ENCODE assay signal across 14 cellular contexts in the genomic region with DNA sequence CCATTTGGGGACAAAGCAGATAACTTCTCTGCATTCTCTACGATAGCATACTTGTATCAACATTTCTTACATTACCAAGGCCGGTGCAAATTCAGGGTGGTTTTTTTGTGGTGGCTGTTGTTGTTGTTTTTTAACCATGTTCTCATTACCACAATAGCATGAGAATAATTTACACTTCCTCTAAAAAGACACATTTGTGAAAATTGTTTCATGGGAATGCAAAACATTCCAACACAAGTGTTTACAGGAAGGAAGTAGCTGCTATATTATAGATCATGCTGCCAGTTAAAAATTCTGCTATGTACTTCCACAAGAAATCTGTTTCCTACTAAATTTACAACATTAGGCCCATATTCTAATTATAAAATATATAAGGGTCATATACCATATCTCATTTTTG.
A peak's percentile ranks its signal among the peaks of the same experiment; 100 is the strongest.
DNase-seq lines count a peak whose midpoint lies in the region; ATAC-seq and TF ChIP-seq lines count a peak whose summit lies in the region.
"Had no signal": no experiment of that assay in that cellular context is flagged by ENCODE, and none has a peak within 500 bp of the region (broad histone marks: within the 10 kb centered on the region; RNA-seq: fewer than 3 reads in every experiment).

No MANE protein-coding gene starts in this region.

- H3K4me1 ChIP-seq in HEK293 (ENCODE audit: control insufficient read depth, insufficient read depth, low read length) (peaks cover 55% of the 10 kb centered on the region), ascending aorta (peaks cover 0 to 39% of the 10 kb centered on the region in 2 donors), thoracic aorta (ENCODE audit: control insufficient read depth in 1 of 2, low read depth in 2 of 2) (peaks cover 39 to 71% of the 10 kb centered on the region in 2 donors)

- CTCF ChIA-PET in HEK293 (lab: Yijun Ruan, JAX), result interaction anchor here (0.7 to 4.7 kb wide), 5 partner anchors 11 to 136 kb away, joined by 3 to 49 read pairs (median 20); no protein-coding TSS in a partner anchor

- H3K27ac ChIP-seq in HEK293 (ENCODE audit: extremely low read depth, low read depth, low read length), result no peak overlapping the region
- peak overlapping the region; percentile 73 to 80 for H3K27ac ChIP-seq in ascending aorta
- peak overlapping the region; percentile 62 to 86 for H3K27ac ChIP-seq in thoracic aorta
- H3K27ac ChIP-seq: Peyer's patch had no signal

- POLR2A ChIA-PET in HEK293 (lab: Yijun Ruan, JAX), result interaction anchor here (1.5 kb wide), 1 partner anchor 11 kb away, joined by 8 read pairs; no protein-coding TSS in a partner anchor

- H3K36me3 ChIP-seq in HEK293 (ENCODE audit: control insufficient read depth in 2 of 2, insufficient read depth in 1 of 2, low read length in 2 of 2), result no peaks in the 10 kb centered on the region
- H3K36me3 ChIP-seq in ascending aorta, result no peaks in the 10 kb centered on the region
- no peaks in the 10 kb centered on the region for H3K36me3 ChIP-seq in thoracic aorta
- H3K36me3 ChIP-seq: Peyer's patch had no signal

- no peak overlapping the region for H3K4me3 ChIP-seq in HEK293 (ENCODE audit: low read depth, low read length)
- peak overlapping the region; percentile 42 to 57 for H3K4me3 ChIP-seq in ascending aorta
- H3K4me3 ChIP-seq in thoracic aorta, result peak overlapping the region; percentile 61
- H3K4me3 ChIP-seq: body of pancreas, Peyer's patch had no signal

- H3K9me3 ChIP-seq in HEK293 (ENCODE audit: control insufficient read depth, insufficient read depth, low read depth, low read length) (no peaks in the 10 kb centered on the region), ascending aorta (peaks cover 0 to 4% of the 10 kb centered on the region in 2 donors), thoracic aorta (no peaks in the 10 kb centered on the region)
- H3K9me3 ChIP-seq: body of pancreas, Peyer's patch had no signal

- ATAC-seq in thoracic aorta (ENCODE audit: insufficient number of reproducible peaks, low FRiP score, low read depth) (no peak), HG02885 (IDR thresholded peaks at IDR 0.05; ENCODE audit: poor library complexity, unreplicated experiment) (no peak), GM21723 (IDR thresholded peaks at IDR 0.05; ENCODE audit: unreplicated experiment) (no peak)
- ATAC-seq: body of pancreas had no signal

- intact Hi-C loops in ascending aorta (cut with DNase I), result loop anchor here (5.0 kb wide), 1 partner anchor 59 kb away; a partner anchor contains a TSS

- H3K27me3 ChIP-seq in ascending aorta (no peaks in the 10 kb centered on the region), thoracic aorta (replicated peaks; ENCODE audit: insufficient read depth) (no peaks in the 10 kb centered on the region)
- H3K27me3 ChIP-seq: body of pancreas, Peyer's patch had no signal

- DNase-seq in ascending aorta (ENCODE audit: low spot score in 2 of 2), result no peak
- DNase-seq in lung microvascular endothelial cell (ENCODE audit: low read depth in 2 of 2), result peak; percentile 36 to 70
- no peak for DNase-seq in thoracic aorta (ENCODE audit: low spot score)
- DNase-seq in NCI-H774 (lab: John Stamatoyannopoulos, UW), result no peak
- DNase-seq in activated CD8-positive, alpha-beta memory T cell treated with anti-CD3 and anti-CD28 coated beads, Interleukin-2, amount 50 U/mL, for 48 hours, result no peak
- DNase-seq: body of pancreas, mammary epithelial cell, NCI-H1105 treated with DMSO at 0.1 percent for 48 hours, NCI-H446, Peyer's patch, posterior cingulate gyrus had no signal

- no peak for TF ChIP-seq CTCF in HEK293 (tag by site-specific recombination; IDR thresholded peaks at IDR 0.05)
- TF ChIP-seq CTCF in ascending aorta (IDR thresholded peaks at IDR 0.05), result no peak
- no peak for TF ChIP-seq CTCF in thoracic aorta (IDR thresholded peaks at IDR 0.05)

TF ChIP-seq in HEK293, 187 proteins besides CTCF, POLR2A, EP300 and RAD21:
- TF ChIP-seq, protein P1, sequence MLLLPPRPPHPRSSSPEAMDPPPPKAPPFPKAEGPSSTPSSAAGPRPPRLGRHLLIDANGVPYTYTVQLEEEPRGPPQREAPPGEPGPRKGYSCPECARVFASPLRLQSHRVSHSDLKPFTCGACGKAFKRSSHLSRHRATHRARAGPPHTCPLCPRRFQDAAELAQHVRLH (tag by site-specific recombination; IDR thresholded peaks at IDR 0.05), result 0 out of 2 replicates have a peak, but pooled peaks have one; percentile 6
- TF ChIP-seq ZNF600 (tag by site-specific recombination; IDR thresholded peaks at IDR 0.05), result peak; percentile 52; the same call in 1 of the 2 replicates
- TF ChIP-seq, protein P2, sequence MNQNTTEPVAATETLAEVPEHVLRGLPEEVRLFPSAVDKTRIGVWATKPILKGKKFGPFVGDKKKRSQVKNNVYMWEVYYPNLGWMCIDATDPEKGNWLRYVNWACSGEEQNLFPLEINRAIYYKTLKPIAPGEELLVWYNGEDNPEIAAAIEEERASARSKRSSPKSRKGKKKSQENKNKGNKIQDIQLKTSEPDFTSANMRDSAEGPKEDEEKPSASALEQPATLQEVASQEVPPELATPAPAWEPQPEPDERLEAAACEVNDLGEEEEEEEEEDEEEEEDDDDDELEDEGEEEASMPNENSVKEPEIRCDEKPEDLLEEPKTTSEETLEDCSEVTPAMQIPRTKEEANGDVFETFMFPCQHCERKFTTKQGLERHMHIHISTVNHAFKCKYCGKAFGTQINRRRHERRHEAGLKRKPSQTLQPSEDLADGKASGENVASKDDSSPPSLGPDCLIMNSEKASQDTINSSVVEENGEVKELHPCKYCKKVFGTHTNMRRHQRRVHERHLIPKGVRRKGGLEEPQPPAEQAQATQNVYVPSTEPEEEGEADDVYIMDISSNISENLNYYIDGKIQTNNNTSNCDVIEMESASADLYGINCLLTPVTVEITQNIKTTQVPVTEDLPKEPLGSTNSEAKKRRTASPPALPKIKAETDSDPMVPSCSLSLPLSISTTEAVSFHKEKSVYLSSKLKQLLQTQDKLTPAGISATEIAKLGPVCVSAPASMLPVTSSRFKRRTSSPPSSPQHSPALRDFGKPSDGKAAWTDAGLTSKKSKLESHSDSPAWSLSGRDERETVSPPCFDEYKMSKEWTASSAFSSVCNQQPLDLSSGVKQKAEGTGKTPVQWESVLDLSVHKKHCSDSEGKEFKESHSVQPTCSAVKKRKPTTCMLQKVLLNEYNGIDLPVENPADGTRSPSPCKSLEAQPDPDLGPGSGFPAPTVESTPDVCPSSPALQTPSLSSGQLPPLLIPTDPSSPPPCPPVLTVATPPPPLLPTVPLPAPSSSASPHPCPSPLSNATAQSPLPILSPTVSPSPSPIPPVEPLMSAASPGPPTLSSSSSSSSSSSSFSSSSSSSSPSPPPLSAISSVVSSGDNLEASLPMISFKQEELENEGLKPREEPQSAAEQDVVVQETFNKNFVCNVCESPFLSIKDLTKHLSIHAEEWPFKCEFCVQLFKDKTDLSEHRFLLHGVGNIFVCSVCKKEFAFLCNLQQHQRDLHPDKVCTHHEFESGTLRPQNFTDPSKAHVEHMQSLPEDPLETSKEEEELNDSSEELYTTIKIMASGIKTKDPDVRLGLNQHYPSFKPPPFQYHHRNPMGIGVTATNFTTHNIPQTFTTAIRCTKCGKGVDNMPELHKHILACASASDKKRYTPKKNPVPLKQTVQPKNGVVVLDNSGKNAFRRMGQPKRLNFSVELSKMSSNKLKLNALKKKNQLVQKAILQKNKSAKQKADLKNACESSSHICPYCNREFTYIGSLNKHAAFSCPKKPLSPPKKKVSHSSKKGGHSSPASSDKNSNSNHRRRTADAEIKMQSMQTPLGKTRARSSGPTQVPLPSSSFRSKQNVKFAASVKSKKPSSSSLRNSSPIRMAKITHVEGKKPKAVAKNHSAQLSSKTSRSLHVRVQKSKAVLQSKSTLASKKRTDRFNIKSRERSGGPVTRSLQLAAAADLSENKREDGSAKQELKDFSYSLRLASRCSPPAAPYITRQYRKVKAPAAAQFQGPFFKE (tag by site-specific recombination; IDR thresholded peaks at IDR 0.05; ENCODE audit: borderline replicate concordance), result no peak

Comparison
In these comparisons a context has a peak if more than half of its experiments do, and no peak if none do; other contexts are left out.
1. DNase-seq: peak in lung microvascular endothelial cell (2 of 2); none in ascending aorta (0 of 2), thoracic aorta (single experiment), NCI-H774 (single experiment) and activated CD8-positive, alpha-beta memory T cell treated with anti-CD3 and anti-CD28 coated beads, Interleukin-2, amount 50 U/mL, for 48 hours (single experiment).